ENCODE assay signal across 19 cellular contexts in genomic region chr4:8373973-8374545, GRCh38.
DNase-seq lines count a peak whose midpoint lies in the region; ATAC-seq, FAIRE-seq and TF ChIP-seq lines count a peak whose summit lies in the region.
"Had no signal": no experiment of that assay in that cellular context is flagged by ENCODE, and none has a peak within 500 bp of the region (broad histone marks: within the 10 kb centered on the region; RNA-seq: fewer than 3 reads in every experiment).

No MANE protein-coding gene starts in this region.

- H3K4me1 ChIP-seq in osteoblast (ENCODE audit: insufficient read depth, low read length) (no peaks in the 10 kb centered on the region), aorta (ENCODE audit: control insufficient read depth in 1 of 2, insufficient read depth in 2 of 2, low read length in 2 of 2) (no peaks in the 10 kb centered on the region), small intestine (ENCODE audit: control insufficient read depth in 2 of 2, insufficient read depth in 1 of 2, low read depth in 1 of 2, low read length in 1 of 2) (no peaks in the 10 kb centered on the region)

- H2AFZ ChIP-seq in osteoblast (ENCODE audit: low read length): no peak overlapping the region

- H4K20me1 ChIP-seq in osteoblast (ENCODE audit: insufficient read depth, low read length): no peaks in the 10 kb centered on the region

- H3K9me3 ChIP-seq in osteoblast (ENCODE audit: low read depth, low read length) (no peaks in the 10 kb centered on the region), aorta (ENCODE audit: control insufficient read depth, low read length) (no peaks in the 10 kb centered on the region), small intestine (ENCODE audit: control insufficient read depth, low read depth) (no peaks in the 10 kb centered on the region)

- H3K4me1 Mint-ChIP-seq in natural killer cell treated with Interleukin-12 subunit alpha and Interleukin-12 subunit beta and Interleukin-15 and Interleukin-18, amount 100 ng/mL, for 72 hours (ENCODE audit: low read depth in 2 of 2): no peaks in the 10 kb centered on the region
- H3K4me1 Mint-ChIP-seq in natural killer cell (no peaks in the 10 kb centered on the region), chondrocyte (ENCODE audit: low read depth) (no peaks in the 10 kb centered on the region)
- H3K4me1 Mint-ChIP-seq: B cell had no signal

- H3K27me3 ChIP-seq in osteoblast (ENCODE audit: insufficient read depth, low read length): no peaks in the 10 kb centered on the region
- H3K27me3 ChIP-seq in aorta (ENCODE audit: control insufficient read depth in 1 of 2, insufficient read depth in 2 of 2, low read length in 1 of 2): no peaks in the 10 kb centered on the region
- no peaks in the 10 kb centered on the region for H3K27me3 ChIP-seq in small intestine (ENCODE audit: control insufficient read depth in 2 of 2, insufficient read depth in 2 of 2, low read length in 2 of 2)

- intact Hi-C loops in natural killer cell (cut with micrococcal nuclease) (no loop called here), aorta (cut with DNase I) (no loop called here)

- no peak overlapping the region for H3K4me3 ChIP-seq in osteoblast (ENCODE audit: insufficient read depth, low read length)
- H3K4me3 ChIP-seq in aorta (ENCODE audit: low read length in 2 of 2): no peak overlapping the region
- no peak overlapping the region for H3K4me3 ChIP-seq in small intestine (ENCODE audit: low read depth in 1 of 2, low read length in 2 of 2)

- H3K9me3 Mint-ChIP-seq in natural killer cell treated with Interleukin-12 subunit alpha and Interleukin-12 subunit beta and Interleukin-15 and Interleukin-18, amount 100 ng/mL, for 72 hours: no peaks in the 10 kb centered on the region
- no peaks in the 10 kb centered on the region for H3K9me3 Mint-ChIP-seq in natural killer cell
- no peaks in the 10 kb centered on the region for H3K9me3 Mint-ChIP-seq in chondrocyte (ENCODE audit: low read depth)
- H3K9me3 Mint-ChIP-seq: CD4-positive, alpha-beta memory T cell; HFFc6 had no signal

- H3K4me3 Mint-ChIP-seq in natural killer cell treated with Interleukin-12 subunit alpha and Interleukin-12 subunit beta and Interleukin-15 and Interleukin-18, amount 100 ng/mL, for 72 hours: no peak overlapping the region
- H3K4me3 Mint-ChIP-seq in natural killer cell (no peak overlapping the region), chondrocyte (ENCODE audit: unreplicated experiment) (no peak overlapping the region)
- H3K4me3 Mint-ChIP-seq: B cell; CD4-positive, alpha-beta memory T cell; HFFc6 had no signal

- in situ Hi-C loops in KBM-7 (cut with MboI; ENCODE audit: low pct_unique_long_range_greater_than_20kb, low sequenced_read_pairs): no loop called here

- ATAC-seq in natural killer cell treated with Interleukin-12 subunit alpha and Interleukin-12 subunit beta and Interleukin-15 and Interleukin-18, amount 100 ng/mL, for 72 hours: no peak
- no peak for ATAC-seq in natural killer cell
- no peak for ATAC-seq in aorta (ENCODE audit: low FRiP score)
- ATAC-seq: HCT116 had no signal

- DNase-seq in natural killer cell treated with Interleukin-12 subunit alpha and Interleukin-12 subunit beta and Interleukin-15 and Interleukin-18, amount 100 ng/mL, for 72 hours (ENCODE audit: low spot score): peak; percentile 44
- DNase-seq in natural killer cell (no peak), chondrocyte (ENCODE audit: low spot score) (peak; percentile 76), osteoblast (ENCODE audit: insufficient read length, low spot score, missing footprints) (peak; percentile 31), aorta (peak; percentile 28 to 73), small intestine (no peak), KBM-7 (no peak), NCI-H2227 (lab: John Stamatoyannopoulos, UW; ENCODE audit: unreplicated experiment) (no peak)
- DNase-seq: DMS153, DMS79 treated with DMSO at 0.1 percent for 48 hours, GF-D8, GOT3, H7, HFFc6 had no signal

- H3K27me3 Mint-ChIP-seq in natural killer cell treated with Interleukin-12 subunit alpha and Interleukin-12 subunit beta and Interleukin-15 and Interleukin-18, amount 100 ng/mL, for 72 hours: no peaks in the 10 kb centered on the region
- H3K27me3 Mint-ChIP-seq in natural killer cell (ENCODE audit: low read depth in 2 of 2) (no peaks in the 10 kb centered on the region), chondrocyte (ENCODE audit: low read depth) (no peaks in the 10 kb centered on the region)
- H3K27me3 Mint-ChIP-seq: B cell; CD4-positive, alpha-beta memory T cell had no signal

- H3K27ac ChIP-seq in osteoblast (ENCODE audit: low read depth, low read length) (no peak overlapping the region), aorta (ENCODE audit: low read depth in 1 of 2, low read length in 2 of 2) (no peak overlapping the region), small intestine (ENCODE audit: low read depth in 1 of 2, low read length in 1 of 2) (no peak overlapping the region)
- H3K27ac ChIP-seq: C4-2B, HL-60 had no signal

- H3K36me3 ChIP-seq in osteoblast (ENCODE audit: insufficient read depth, low read length) (no peaks in the 10 kb centered on the region), aorta (ENCODE audit: control insufficient read depth in 1 of 2, insufficient read depth in 2 of 2, low read length in 1 of 2) (no peaks in the 10 kb centered on the region), small intestine (ENCODE audit: control insufficient read depth in 2 of 2, insufficient read depth in 2 of 2, low read length in 2 of 2) (no peaks in the 10 kb centered on the region)

- no peak for TF ChIP-seq CTCF in natural killer cell (IDR thresholded peaks at IDR 0.05)
- no peak for TF ChIP-seq CTCF in chondrocyte (IDR thresholded peaks at IDR 0.05)
- TF ChIP-seq CTCF in osteoblast (IDR thresholded peaks at IDR 0.05; ENCODE audit: extremely low read depth, low read depth, low read length): no peak

- no peak overlapping the region for H3K27ac Mint-ChIP-seq in natural killer cell treated with Interleukin-12 subunit alpha and Interleukin-12 subunit beta and Interleukin-15 and Interleukin-18, amount 100 ng/mL, for 72 hours
- H3K27ac Mint-ChIP-seq in natural killer cell (no peak overlapping the region), chondrocyte (ENCODE audit: unreplicated experiment) (no peak overlapping the region)
- H3K27ac Mint-ChIP-seq: B cell; CD4-positive, alpha-beta memory T cell; HFFc6 had no signal

- H3K36me3 Mint-ChIP-seq in natural killer cell treated with Interleukin-12 subunit alpha and Interleukin-12 subunit beta and Interleukin-15 and Interleukin-18, amount 100 ng/mL, for 72 hours: no peaks in the 10 kb centered on the region
- no peaks in the 10 kb centered on the region for H3K36me3 Mint-ChIP-seq in natural killer cell
- peaks cover 7% of the 10 kb centered on the region for H3K36me3 Mint-ChIP-seq in chondrocyte (ENCODE audit: low read depth)

- H3K79me2 ChIP-seq in osteoblast (ENCODE audit: insufficient read depth, low read length): no peaks in the 10 kb centered on the region

- WGBS in aorta, 2 donors: 91% methylated on average over 13 of the region's 13 CpGs
- WGBS in small intestine, 3 donors: 86 to 90% (median 87%) methylated on average over 11 to 13 of the region's 13 CpGs

- no peak overlapping the region for H3K4me2 ChIP-seq in osteoblast (ENCODE audit: insufficient read depth, low read length)

- no peak for FAIRE-seq in small intestine (lab: Jason Lieb, UNC)

Comparison
In these comparisons a context has a peak if more than half of its experiments do, and no peak if none do; other contexts are left out.
1. DNase-seq: peak in natural killer cell treated with Interleukin-12 subunit alpha and Interleukin-12 subunit beta and Interleukin-15 and Interleukin-18, amount 100 ng/mL, for 72 hours (single experiment), chondrocyte (single experiment), osteoblast (single experiment) and aorta (2 of 2); none in natural killer cell (single experiment), small intestine (single experiment), KBM-7 (single experiment) and NCI-H2227 (single experiment).